ENCODE assay signal across 22 cellular contexts in genomic region chr9:7454490-7455110, GRCh38.
DNase-seq lines count a peak whose midpoint lies in the region; ATAC-seq and TF ChIP-seq lines count a peak whose summit lies in the region.
"Had no signal": no experiment of that assay in that cellular context is flagged by ENCODE, and none has a peak within 500 bp of the region (broad histone marks: within the 10 kb centered on the region; RNA-seq: fewer than 3 reads in every experiment).

No MANE protein-coding gene starts in this region.

- no peak overlapping the region for H3K4ac ChIP-seq in neuronal stem cell (ENCODE audit: low read length)

- H3K4me1 ChIP-seq in neuronal stem cell (ENCODE audit: control insufficient read depth in 2 of 2, insufficient read depth in 1 of 2, low read depth in 1 of 2, low read length in 2 of 2) (peaks cover 0 to 2% of the 10 kb centered on the region in 2 donors), sigmoid colon (peaks cover 0 to 10% (median 4%) of the 10 kb centered on the region in 4 donors)

- no peak overlapping the region for H3K4me3 ChIP-seq in neuronal stem cell (ENCODE audit: low read length in 2 of 2)
- no peak overlapping the region for H3K4me3 ChIP-seq in sigmoid colon
- H3K4me3 ChIP-seq: GM12878, K562, MG63, PC-9, SK-N-MC had no signal

- H2BK12ac ChIP-seq in neuronal stem cell (ENCODE audit: low read length), result no peak overlapping the region

- no peaks in the 10 kb centered on the region for H3K79me1 ChIP-seq in neuronal stem cell (ENCODE audit: low read depth, low read length)

- DNase-seq in DMS 273 (lab: John Stamatoyannopoulos, UW; ENCODE audit: unreplicated experiment) (peak; percentile 3), DMS 273 treated with DMSO at 0.1 percent for 48 hours (lab: John Stamatoyannopoulos, UW) (no peak), left colon (no peak), neuronal stem cell (ENCODE audit: low spot score) (no peak), sigmoid colon (no peak)
- DNase-seq in activated CD4-positive, alpha-beta T cell treated with anti-CD3 and anti-CD28 coated beads, Interleukin-2, amount 50 U/mL, for 1 hour, result no peak
- DNase-seq: ACHN; CD8-positive, alpha-beta T cell; MG63; NCI-H1417; NCI-H1694 treated with DMSO at 0.1 percent for 48 hours; NCI-H2081 treated with DMSO at 0.1 percent for 48 hours; NCI-H69; PC-9; RPMI8226; SHP77 had no signal

- H3K18ac ChIP-seq in neuronal stem cell (ENCODE audit: low read length), result peak overlapping the region; percentile 56

- no peak overlapping the region for H4K91ac ChIP-seq in neuronal stem cell (ENCODE audit: low read depth, low read length, poor library complexity)

- TF ChIP-seq CTCF in sigmoid colon (IDR thresholded peaks at IDR 0.05), result no peak

- H2BK15ac ChIP-seq in neuronal stem cell (ENCODE audit: low read length), result no peak overlapping the region

- TF ChIP-seq EP300 in sigmoid colon (IDR thresholded peaks at IDR 0.05), result no peak

- no CpG with 5 or more reads among the region's 3 CpGs for WGBS in neuronal stem cell (ENCODE audit: extremely low coverage in 2 of 2, insufficient read length in 2 of 2, insufficient replicate concordance in 1 of 2), 2 donors
- 27 to 76% methylated on average over 3 of the region's 3 CpGs for WGBS in sigmoid colon, 2 donors

- H3K36me3 ChIP-seq in neuronal stem cell (replicated peaks in 1 of 2; ENCODE audit: control insufficient read depth in 2 of 2, insufficient read depth in 2 of 2, low read length in 2 of 2), result no peaks in the 10 kb centered on the region
- H3K36me3 ChIP-seq in sigmoid colon, result no peaks in the 10 kb centered on the region
- H3K36me3 ChIP-seq: MG63 had no signal

- ATAC-seq in left colon (peak; percentile 90), HG03342 (IDR thresholded peaks at IDR 0.05; ENCODE audit: unreplicated experiment) (no peak), HG03571 (IDR thresholded peaks at IDR 0.05; ENCODE audit: unreplicated experiment) (no peak)
- ATAC-seq: CD8-positive, alpha-beta T cell; GM12878; K562 had no signal

- no peaks in the 10 kb centered on the region for H3K9me3 ChIP-seq in neuronal stem cell (replicated peaks in 1 of 2; ENCODE audit: control insufficient read depth in 2 of 2, insufficient read depth in 1 of 2, low read depth in 1 of 2, low read length in 2 of 2)
- H3K9me3 ChIP-seq in sigmoid colon, result no peaks in the 10 kb centered on the region
- H3K9me3 ChIP-seq: MG63 had no signal

- H2BK5ac ChIP-seq in neuronal stem cell (ENCODE audit: low read length), result no peak overlapping the region

- no peak overlapping the region for H3K4me2 ChIP-seq in neuronal stem cell (ENCODE audit: insufficient read depth, low read length, poor library complexity, severe bottlenecking)
- H3K4me2 ChIP-seq: PC-9 had no signal

- no peak overlapping the region for H2AFZ ChIP-seq in neuronal stem cell (ENCODE audit: low read length)
- H2AFZ ChIP-seq: PC-9 had no signal

- intact Hi-C loops in left colon (cut with DNase I, micrococcal nuclease) (no loop called here), sigmoid colon (cut with DNase I) (no loop called here)

- H2AK5ac ChIP-seq in neuronal stem cell (ENCODE audit: low read depth, low read length), result no peak overlapping the region

- H3K23ac ChIP-seq in neuronal stem cell (ENCODE audit: low read depth, low read length, poor library complexity), result peak overlapping the region; percentile 10

- H3K27me3 ChIP-seq in neuronal stem cell (ENCODE audit: control insufficient read depth in 3 of 3, insufficient read depth in 3 of 3, low read depth in 1 of 3, low read length in 3 of 3) (no peaks in the 10 kb centered on the region), sigmoid colon (no peaks in the 10 kb centered on the region)
- H3K27me3 ChIP-seq: MG63 had no signal

- H4K8ac ChIP-seq in neuronal stem cell (ENCODE audit: low read depth, low read length), result no peak overlapping the region

- no peak overlapping the region for H3K9ac ChIP-seq in neuronal stem cell (ENCODE audit: low read depth, low read length, poor library complexity)

- no peak overlapping the region for H2BK120ac ChIP-seq in neuronal stem cell (ENCODE audit: low read depth, low read length)

- TF ChIP-seq POLR2A in sigmoid colon (IDR thresholded peaks at IDR 0.05), result no peak

- H3K14ac ChIP-seq in neuronal stem cell (ENCODE audit: low read length), result peak overlapping the region; percentile 50

- no peak overlapping the region for H3K27ac ChIP-seq in neuronal stem cell (replicated peaks; ENCODE audit: low read length)
- no peak overlapping the region for H3K27ac ChIP-seq in sigmoid colon
- H3K27ac ChIP-seq: 22Rv1, PC-9, SK-N-MC had no signal
